1 cellular context compared by ENCODE assay signal in the genomic region with DNA sequence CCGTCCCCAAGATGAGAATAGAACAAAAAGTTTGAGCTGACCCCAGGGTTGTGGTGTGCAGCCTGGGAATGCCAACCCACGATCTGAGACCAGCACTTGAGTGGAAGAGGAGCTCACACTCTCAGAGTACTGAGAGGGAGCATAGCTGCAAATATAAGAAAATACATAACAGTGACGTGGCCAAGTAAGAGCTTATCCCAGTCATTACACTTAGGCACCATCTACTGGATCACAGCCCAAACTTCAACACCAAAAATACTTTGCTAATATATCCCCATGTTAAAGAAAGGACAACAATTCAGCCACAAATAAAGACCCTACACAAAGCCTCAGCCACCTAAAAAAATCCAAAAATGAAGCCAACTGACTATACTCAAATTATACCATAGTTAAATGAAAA.
TF ChIP-seq lines count a peak whose summit lies in the region.

No MANE protein-coding gene starts in this region.

TF ChIP-seq in GM12878, 131 proteins besides CTCF, POLR2A, EP300 and RAD21:
- TF ChIP-seq EGR1 (IDR thresholded peaks at IDR 0.05; ENCODE audit: borderline replicate concordance in 1 of 2, low read depth in 2 of 2, low read length in 2 of 2) (no peak), ZNF384 (IDR thresholded peaks at IDR 0.05; ENCODE audit: borderline replicate concordance, low read depth, low read length) (no peak), SIX5 (IDR thresholded peaks at IDR 0.05; ENCODE audit: low read depth, low read length, severe bottlenecking) (no peak)
- TF ChIP-seq, protein P1, sequence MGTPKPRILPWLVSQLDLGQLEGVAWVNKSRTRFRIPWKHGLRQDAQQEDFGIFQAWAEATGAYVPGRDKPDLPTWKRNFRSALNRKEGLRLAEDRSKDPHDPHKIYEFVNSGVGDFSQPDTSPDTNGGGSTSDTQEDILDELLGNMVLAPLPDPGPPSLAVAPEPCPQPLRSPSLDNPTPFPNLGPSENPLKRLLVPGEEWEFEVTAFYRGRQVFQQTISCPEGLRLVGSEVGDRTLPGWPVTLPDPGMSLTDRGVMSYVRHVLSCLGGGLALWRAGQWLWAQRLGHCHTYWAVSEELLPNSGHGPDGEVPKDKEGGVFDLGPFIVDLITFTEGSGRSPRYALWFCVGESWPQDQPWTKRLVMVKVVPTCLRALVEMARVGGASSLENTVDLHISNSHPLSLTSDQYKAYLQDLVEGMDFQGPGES (IDR thresholded peaks at IDR 0.05), result no peak
